In the genomic region with DNA sequence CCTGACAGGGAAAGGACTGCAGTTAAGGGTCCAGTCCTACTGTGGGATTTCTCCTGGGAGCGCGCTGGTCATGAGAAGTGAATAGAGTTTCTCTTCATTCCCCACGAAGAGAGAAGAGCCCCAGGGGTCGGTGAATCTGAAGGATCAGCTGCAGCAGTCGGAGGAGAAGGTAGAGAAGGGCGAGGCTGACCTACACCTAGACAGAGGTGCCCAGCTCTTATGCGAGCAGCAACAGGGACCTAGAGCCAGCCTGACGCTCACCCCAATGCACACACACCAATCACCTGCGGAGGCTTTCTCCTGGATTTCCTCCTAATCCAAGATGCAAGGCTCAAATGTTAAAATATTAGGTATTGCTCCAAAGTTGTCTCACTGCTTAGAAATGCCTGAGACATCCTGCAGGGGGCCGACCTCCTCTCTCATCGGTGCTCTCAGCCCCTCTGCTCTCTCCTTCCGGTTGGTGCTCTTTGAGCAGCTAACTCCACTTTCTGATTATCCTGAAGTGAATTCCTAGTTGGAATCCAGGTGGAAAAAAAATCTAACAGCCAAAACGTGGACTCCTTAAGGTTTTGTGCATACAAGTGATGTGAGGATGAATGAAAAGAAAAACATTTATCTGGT, we compare ENCODE assay signal across 13 cellular contexts.
DNase-seq lines count a peak whose midpoint lies in the region; ATAC-seq and TF ChIP-seq lines count a peak whose summit lies in the region.
"Had no signal": no experiment of that assay in that cellular context is flagged by ENCODE, and none has a peak within 500 bp of the region (broad histone marks: within the 10 kb centered on the region; RNA-seq: fewer than 3 reads in every experiment).

No MANE protein-coding gene starts in this region.

- H3K9me3 ChIP-seq in mammary epithelial cell (replicated peaks; ENCODE audit: insufficient read depth, low read length) = no peaks in the 10 kb centered on the region
- H3K9me3 ChIP-seq in OCI-LY1 (ENCODE audit: low read length) = no peaks in the 10 kb centered on the region
- H3K9me3 ChIP-seq: body of pancreas, psoas muscle, thyroid gland had no signal

- H3K9me2 ChIP-seq in OCI-LY1 (ENCODE audit: low read depth, low read length) = no peaks in the 10 kb centered on the region

- TF ChIP-seq CTCF in MCF 10A (IDR thresholded peaks at IDR 0.05; ENCODE audit: unreplicated experiment) (peak; percentile 10), mammary epithelial cell (conservative IDR thresholded peaks at IDR 0.05 in 1 of 2, IDR thresholded peaks at IDR 0.05 in 1 of 2; ENCODE audit: extremely low read depth in 1 of 2, insufficient read depth in 1 of 2, low read depth in 1 of 2, low read length in 2 of 2) (peak in 1 of 2 donors; percentile 13), OCI-LY1 (IDR thresholded peaks at IDR 0.05; ENCODE audit: low read length) (peak; percentile 68), endothelial cell (IDR thresholded peaks at IDR 0.05; ENCODE audit: unreplicated experiment) (peak; percentile 42), type B pancreatic cell (conservative IDR thresholded peaks at IDR 0.05) (peak; percentile 51)

- no peaks in the 10 kb centered on the region for H3F3A ChIP-seq in OCI-LY1 (ENCODE audit: insufficient read depth, low read length)

- H3K27me3 Mint-ChIP-seq in MCF 10A (ENCODE audit: insufficient read depth, unreplicated experiment) (no peaks in the 10 kb centered on the region), endothelial cell (ENCODE audit: unreplicated experiment) (no peaks in the 10 kb centered on the region), type B pancreatic cell (peaks cover 7% of the 10 kb centered on the region)

- no peaks in the 10 kb centered on the region for H3K4me1 ChIP-seq in mammary epithelial cell (ENCODE audit: insufficient read depth, low read length)
- peaks cover 6% of the 10 kb centered on the region for H3K4me1 ChIP-seq in OCI-LY1 (ENCODE audit: insufficient read depth, low read length, severe bottlenecking)
- H3K4me1 ChIP-seq: body of pancreas, psoas muscle, thyroid gland had no signal

- BruUV-seq in MCF 10A (replicated peaks; lab: Mats Ljungman, UMichigan) (no TSS peak), mammary epithelial cell (replicated peaks; lab: Mats Ljungman, UMichigan) (no TSS peak)

- H3K4me3 Mint-ChIP-seq in MCF 10A (ENCODE audit: unreplicated experiment) (no peak overlapping the region), endothelial cell (ENCODE audit: unreplicated experiment) (no peak overlapping the region), type B pancreatic cell (no peak overlapping the region)

- peak; percentile 16 for DNase-seq in MCF 10A (ENCODE audit: unreplicated experiment)
- DNase-seq in mammary epithelial cell = no peak
- DNase-seq in endothelial cell (ENCODE audit: low spot score) = peak; percentile 8
- DNase-seq in type B pancreatic cell (ENCODE audit: extremely low spot score, unreplicated experiment) = no peak
- no peak for DNase-seq in middle frontal gyrus (ENCODE audit: extremely low spot score, low spot score)
- no peak for DNase-seq in NCI-H2171 (lab: John Stamatoyannopoulos, UW)
- DNase-seq: body of pancreas, NCI-H510A, psoas muscle, thyroid gland had no signal

- H4K20me1 ChIP-seq in mammary epithelial cell (ENCODE audit: insufficient read depth, low read length) = no peaks in the 10 kb centered on the region
- no peaks in the 10 kb centered on the region for H4K20me1 ChIP-seq in OCI-LY1 (ENCODE audit: insufficient read depth, low read length)

- POLR2A ChIA-PET in MCF 10A (lab: Yijun Ruan, JAX) = no interaction called here

- no peaks in the 10 kb centered on the region for H3K36me3 Mint-ChIP-seq in MCF 10A (ENCODE audit: insufficient read depth, unreplicated experiment)
- H3K36me3 Mint-ChIP-seq in endothelial cell (ENCODE audit: low read depth, unreplicated experiment) = no peaks in the 10 kb centered on the region
- no peaks in the 10 kb centered on the region for H3K36me3 Mint-ChIP-seq in type B pancreatic cell

- H3K27me3 ChIP-seq in mammary epithelial cell (ENCODE audit: insufficient read depth, low read length) = no peaks in the 10 kb centered on the region
- H3K27me3 ChIP-seq in OCI-LY1 (ENCODE audit: insufficient read depth, low read length) = no peaks in the 10 kb centered on the region
- H3K27me3 ChIP-seq: body of pancreas, thyroid gland had no signal

- no peak overlapping the region for H3K4me2 ChIP-seq in mammary epithelial cell (ENCODE audit: insufficient read depth, low read depth, low read length)
- peak overlapping the region; percentile 65 for H3K4me2 ChIP-seq in OCI-LY1 (ENCODE audit: low read length)
- H3K4me2 ChIP-seq: KMS-11 had no signal

- H3K27ac ChIP-seq in mammary epithelial cell (ENCODE audit: insufficient read depth, low read depth, low read length) (no peak overlapping the region), OCI-LY1 (ENCODE audit: low read depth, low read length, poor library complexity, severe bottlenecking) (no peak overlapping the region)
- H3K27ac ChIP-seq: body of pancreas, KMS-11, psoas muscle, thyroid gland had no signal

- no peaks in the 10 kb centered on the region for H3K9me3 Mint-ChIP-seq in MCF 10A (ENCODE audit: unreplicated experiment)
- no peaks in the 10 kb centered on the region for H3K9me3 Mint-ChIP-seq in endothelial cell (ENCODE audit: unreplicated experiment)
- peaks cover 5% of the 10 kb centered on the region for H3K9me3 Mint-ChIP-seq in type B pancreatic cell

- CTCF ChIA-PET in MCF 10A (lab: Yijun Ruan, JAX) = no interaction called here
- CTCF ChIA-PET in mammary epithelial cell (lab: Charles Lee; ENCODE audit: low non-redundant PET) = no interaction called here

- H3K9ac ChIP-seq in mammary epithelial cell (ENCODE audit: insufficient read depth, low read length) (no peak overlapping the region), OCI-LY1 (ENCODE audit: low read length) (peak overlapping the region; percentile 27; the same call in 1 of the 2 replicates)
- H3K9ac ChIP-seq: KMS-11 had no signal

- in situ Hi-C loops in mammary epithelial cell (cut with MboI; ENCODE audit: low sequenced_read_pairs in 2 of 2) = no loop called here

- no peak overlapping the region for H3K4me3 ChIP-seq in mammary epithelial cell (replicated peaks in 1 of 3; ENCODE audit: insufficient read depth in 1 of 3, low read depth in 2 of 3, low read length in 3 of 3)
- peak overlapping the region; percentile 52 for H3K4me3 ChIP-seq in OCI-LY1 (ENCODE audit: low read depth, low read length, poor library complexity, severe bottlenecking)
- H3K4me3 ChIP-seq: body of pancreas, psoas muscle, thyroid gland had no signal

- no peaks in the 10 kb centered on the region for H3K36me3 ChIP-seq in mammary epithelial cell (ENCODE audit: insufficient read depth, low read length)
- no peaks in the 10 kb centered on the region for H3K36me3 ChIP-seq in OCI-LY1 (ENCODE audit: insufficient read depth, low read length)
- H3K36me3 ChIP-seq: thyroid gland had no signal

- dilution Hi-C loops in mammary epithelial cell (cut with HindIII; ENCODE audit: low sequenced_read_pairs) = no loop called here

- no peak overlapping the region for H2AFZ ChIP-seq in mammary epithelial cell (ENCODE audit: low read depth, low read length)
- peak overlapping the region; percentile 60 for H2AFZ ChIP-seq in OCI-LY1 (ENCODE audit: low read length)

- H3K79me2 ChIP-seq in mammary epithelial cell (ENCODE audit: insufficient read depth, low read length) (no peaks in the 10 kb centered on the region), OCI-LY1 (ENCODE audit: insufficient read depth, low read length) (no peaks in the 10 kb centered on the region)

- H3K4me1 Mint-ChIP-seq in MCF 10A (ENCODE audit: insufficient read depth, unreplicated experiment) (no peaks in the 10 kb centered on the region), endothelial cell (ENCODE audit: unreplicated experiment) (no peaks in the 10 kb centered on the region), type B pancreatic cell (ENCODE audit: unreplicated experiment) (no peaks in the 10 kb centered on the region)

- no peak overlapping the region for H3K27ac Mint-ChIP-seq in MCF 10A (ENCODE audit: low read depth, unreplicated experiment)
- no peak overlapping the region for H3K27ac Mint-ChIP-seq in endothelial cell (ENCODE audit: unreplicated experiment)
- H3K27ac Mint-ChIP-seq in type B pancreatic cell = no peak overlapping the region

- intact Hi-C loops in MCF 10A (cut with micrococcal nuclease) = no loop called here
- intact Hi-C loops in mammary epithelial cell (cut with micrococcal nuclease) = no loop called here

- 89% methylated on average over 13 of the region's 13 CpGs for WGBS in mammary epithelial cell (ENCODE audit: low coverage, missing lambda C conversion rate)

- no peak for ATAC-seq in GM19035 (IDR thresholded peaks at IDR 0.05; ENCODE audit: unreplicated experiment)
- ATAC-seq: body of pancreas, psoas muscle had no signal

Comparison
In these comparisons a context has a peak if more than half of its experiments do, and no peak if none do; other contexts are left out.
1. DNase-seq: peak in MCF 10A (single experiment) and endothelial cell (single experiment); none in mammary epithelial cell (single experiment), type B pancreatic cell (single experiment), middle frontal gyrus (single experiment) and NCI-H2171 (single experiment).